ENCODE assay signal across 26 cellular contexts in the genomic region with DNA sequence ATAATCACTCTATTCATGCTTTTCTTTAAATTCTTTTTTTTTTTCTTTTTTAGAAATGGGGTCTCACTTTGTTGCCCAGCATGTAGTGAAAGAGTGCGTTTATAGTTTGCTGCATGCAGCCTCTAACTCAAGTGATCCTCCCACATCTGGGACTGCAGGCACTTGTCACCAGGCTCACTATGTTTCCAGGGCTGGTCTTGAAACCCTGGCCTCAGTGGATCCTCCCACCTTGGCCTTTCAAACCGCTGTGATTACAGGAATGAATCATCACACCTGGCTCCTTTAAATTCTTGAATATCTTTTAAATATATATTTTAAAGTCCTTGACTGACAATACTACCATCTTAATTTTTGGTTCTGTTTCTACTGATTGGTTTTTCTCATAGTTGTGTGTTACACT.
DNase-seq lines count a peak whose midpoint lies in the region; ATAC-seq, FAIRE-seq and TF ChIP-seq lines count a peak whose summit lies in the region.
"Had no signal": no experiment of that assay in that cellular context is flagged by ENCODE, and none has a peak within 500 bp of the region (broad histone marks: within the 10 kb centered on the region; RNA-seq: fewer than 3 reads in every experiment).

No MANE protein-coding gene starts in this region.

- H3K27ac ChIP-seq in K562 (ENCODE audit: extremely low read depth, low read depth, low read length) = no peak overlapping the region
- H3K27ac ChIP-seq in naive thymus-derived CD4-positive, alpha-beta T cell (ENCODE audit: low read depth, low read length) = no peak overlapping the region
- H3K27ac ChIP-seq: BLaER1 had no signal

- no peaks in the 10 kb centered on the region for H3K9me1 ChIP-seq in K562 (ENCODE audit: control insufficient read depth, insufficient read depth, low read length)

- H3K4me1 ChIP-seq in K562 (replicated peaks in 1 of 2; ENCODE audit: control insufficient read depth in 2 of 2, insufficient read depth in 2 of 2, low read length in 2 of 2) = no peaks in the 10 kb centered on the region
- H3K4me1 ChIP-seq in naive thymus-derived CD4-positive, alpha-beta T cell (ENCODE audit: control insufficient read depth in 2 of 2, insufficient read depth in 2 of 2, low read length in 2 of 2) = no peaks in the 10 kb centered on the region
- H3K4me1 ChIP-seq: BE2C, BLaER1 had no signal

- no peaks in the 10 kb centered on the region for H3K9me3 ChIP-seq in K562 (replicated peaks; ENCODE audit: control insufficient read depth, insufficient read depth, low read depth, low read length)
- no peaks in the 10 kb centered on the region for H3K9me3 ChIP-seq in naive thymus-derived CD4-positive, alpha-beta T cell (ENCODE audit: control insufficient read depth in 2 of 3, low read length in 3 of 3)
- H3K9me3 ChIP-seq: BE2C, BLaER1 had no signal

- DNase-seq in NCI-H226 (peak; percentile 3), K562 (ENCODE audit: extremely low read depth in 1 of 4, low spot score in 3 of 4) (no peak), NCI-H82 treated with DMSO at 0.1 percent for 48 hours (lab: John Stamatoyannopoulos, UW; ENCODE audit: unreplicated experiment) (no peak)
- DNase-seq in naive thymus-derived CD4-positive, alpha-beta T cell = no peak
- DNase-seq: 8988T; ACHN; BE2C; C1 segment of cervical spinal cord; CD4-positive, alpha-beta memory T cell; CD4-positive, CD25-positive, alpha-beta regulatory T cell; CD8-positive, alpha-beta memory T cell; COR-L47; DMS 273 treated with DMSO at 0.1 percent for 48 hours; DMS153; DMS53; DMS79; DND-41; EL; GDM1 had no signal

- H3K27me3 ChIP-seq in K562 (ENCODE audit: control insufficient read depth in 2 of 2, insufficient read depth in 2 of 2, low read length in 2 of 2) = no peaks in the 10 kb centered on the region
- no peaks in the 10 kb centered on the region for H3K27me3 ChIP-seq in naive thymus-derived CD4-positive, alpha-beta T cell (ENCODE audit: control insufficient read depth in 2 of 2, insufficient read depth in 2 of 2, low read length in 2 of 2)
- H3K27me3 ChIP-seq: BE2C, BLaER1 had no signal

- H3K27ac Mint-ChIP-seq in naive thymus-derived CD4-positive, alpha-beta T cell = no peak overlapping the region
- H3K27ac Mint-ChIP-seq: CD14-positive monocyte; CD4-positive, alpha-beta memory T cell; CD4-positive, CD25-positive, alpha-beta regulatory T cell; CD8-positive, alpha-beta memory T cell had no signal

- H3K27me3 Mint-ChIP-seq in naive thymus-derived CD4-positive, alpha-beta T cell = no peaks in the 10 kb centered on the region
- H3K27me3 Mint-ChIP-seq: CD4-positive, alpha-beta memory T cell; CD4-positive, CD25-positive, alpha-beta regulatory T cell; CD8-positive, alpha-beta memory T cell had no signal

- H4K20me1 ChIP-seq in K562 (replicated peaks; ENCODE audit: control insufficient read depth, insufficient read depth, low read length) = no peaks in the 10 kb centered on the region
- H4K20me1 ChIP-seq: BLaER1 had no signal

- no peaks in the 10 kb centered on the region for H3K36me3 ChIP-seq in K562 (ENCODE audit: control insufficient read depth, insufficient read depth, low read length)
- no peaks in the 10 kb centered on the region for H3K36me3 ChIP-seq in naive thymus-derived CD4-positive, alpha-beta T cell (ENCODE audit: control insufficient read depth in 2 of 3, insufficient read depth in 3 of 3, low read length in 3 of 3)
- H3K36me3 ChIP-seq: BE2C, BLaER1 had no signal

- no peak overlapping the region for H2AFZ ChIP-seq in K562 (ENCODE audit: low read depth, low read length)

- intact Hi-C loops in K562 (cut with micrococcal nuclease) = no loop called here
- intact Hi-C loops in naive thymus-derived CD4-positive, alpha-beta T cell (cut with micrococcal nuclease) = no loop called here

- WGBS in K562 (ENCODE audit: insufficient coverage, low coverage, missing lambda C conversion rate) = 26% methylated on average over 2 of the region's 2 CpGs

- H3K36me3 Mint-ChIP-seq in naive thymus-derived CD4-positive, alpha-beta T cell = no peaks in the 10 kb centered on the region
- H3K36me3 Mint-ChIP-seq: CD14-positive monocyte; CD4-positive, alpha-beta memory T cell; CD4-positive, CD25-positive, alpha-beta regulatory T cell; CD8-positive, alpha-beta memory T cell had no signal

- FAIRE-seq in K562 (lab: Jason Lieb, UNC) = no peak
- FAIRE-seq: GM12891, GM18507 had no signal

- no peak overlapping the region for H3K4me3 ChIP-seq in K562
- H3K4me3 ChIP-seq in naive thymus-derived CD4-positive, alpha-beta T cell (ENCODE audit: low read length) = no peak overlapping the region
- H3K4me3 ChIP-seq: BLaER1 had no signal

- peaks cover 0 to 23% (median 3%) of the 10 kb centered on the region in 11 donors for H3K9me3 Mint-ChIP-seq in naive thymus-derived CD4-positive, alpha-beta T cell

- H3K4me1 Mint-ChIP-seq in naive thymus-derived CD4-positive, alpha-beta T cell = no peaks in the 10 kb centered on the region
- H3K4me1 Mint-ChIP-seq: CD14-positive monocyte; CD4-positive, alpha-beta memory T cell; CD4-positive, CD25-positive, alpha-beta regulatory T cell; CD8-positive, alpha-beta memory T cell had no signal

- no peak for TF ChIP-seq RAD21 in K562 (CRISPR knock-in tag; conservative IDR thresholded peaks at IDR 0.05 in 1 of 2, IDR thresholded peaks at IDR 0.05 in 1 of 2)

- no peak overlapping the region for H3K4me3 Mint-ChIP-seq in naive thymus-derived CD4-positive, alpha-beta T cell
- H3K4me3 Mint-ChIP-seq: CD14-positive monocyte; CD4-positive, alpha-beta memory T cell; CD4-positive, CD25-positive, alpha-beta regulatory T cell; CD8-positive, alpha-beta memory T cell had no signal

- no TSS peak for BruUV-seq in K562 (replicated peaks; lab: Mats Ljungman, UMichigan)

- no peaks in the 10 kb centered on the region for H3K79me2 ChIP-seq in K562 (ENCODE audit: control insufficient read depth, insufficient read depth, low read length)

- TF ChIP-seq CTCF in K562 (IDR thresholded peaks at IDR 0.05 in 2 of 3, conservative IDR thresholded peaks at IDR 0.05 in 1 of 3; ENCODE audit: insufficient read depth in 2 of 3, low read depth in 1 of 3, low read length in 3 of 3) = no peak

- no peak overlapping the region for H3K9ac ChIP-seq in K562 (ENCODE audit: insufficient read depth in 1 of 2, low read depth in 2 of 2, low read length in 2 of 2)
- H3K9ac ChIP-seq: BLaER1 had no signal

- in situ Hi-C loops in K562 (cut with MboI) = no loop called here

- TF ChIP-seq EP300 in K562 (IDR thresholded peaks at IDR 0.05; ENCODE audit: low read length) = no peak

- TF ChIP-seq POLR2A in K562 (conservative IDR thresholded peaks at IDR 0.05) = no peak

- POLR2A ChIA-PET in K562 (lab: Yijun Ruan, JAX) = no interaction called here
- POLR2A ChIA-PET in naive thymus-derived CD4-positive, alpha-beta T cell (lab: Charles Lee) = no interaction called here

- ATAC-seq in HG02798 (IDR thresholded peaks at IDR 0.05; ENCODE audit: poor library complexity, unreplicated experiment) (peak; percentile 39), K562 (peak; percentile 37; the same call in 1 of the 3 replicates), HG03045 (IDR thresholded peaks at IDR 0.05; ENCODE audit: unreplicated experiment) (no peak), GM21447 (IDR thresholded peaks at IDR 0.05; ENCODE audit: unreplicated experiment) (no peak)
- no peak for ATAC-seq in naive thymus-derived CD4-positive, alpha-beta T cell

- H3K4me2 ChIP-seq in K562 (ENCODE audit: insufficient read depth, low read length) = no peak overlapping the region
- H3K4me2 ChIP-seq: BLaER1 had no signal

- CTCF ChIA-PET in K562 (lab: Yijun Ruan, JAX; ENCODE audit: low intra/inter-chr PET ratio) = no interaction called here
- CTCF ChIA-PET in naive thymus-derived CD4-positive, alpha-beta T cell (lab: Charles Lee) = no interaction called here

TF ChIP-seq in K562, 482 proteins besides CTCF, POLR2A, EP300 and RAD21:
- TF ChIP-seq EZH2 (IDR thresholded peaks at IDR 0.05; ENCODE audit: borderline replicate concordance, low read depth, low read length) (no peak), CAMTA2 (CRISPR knock-in tag; conservative IDR thresholded peaks at IDR 0.05) (no peak), EWSR1 (IDR thresholded peaks at IDR 0.05; ENCODE audit: borderline replicate concordance, low read depth, partially characterized antibody) (no peak), ESRRA (IDR thresholded peaks at IDR 0.05; ENCODE audit: borderline replicate concordance, low read depth) (no peak)
- TF ChIP-seq, protein P1, sequence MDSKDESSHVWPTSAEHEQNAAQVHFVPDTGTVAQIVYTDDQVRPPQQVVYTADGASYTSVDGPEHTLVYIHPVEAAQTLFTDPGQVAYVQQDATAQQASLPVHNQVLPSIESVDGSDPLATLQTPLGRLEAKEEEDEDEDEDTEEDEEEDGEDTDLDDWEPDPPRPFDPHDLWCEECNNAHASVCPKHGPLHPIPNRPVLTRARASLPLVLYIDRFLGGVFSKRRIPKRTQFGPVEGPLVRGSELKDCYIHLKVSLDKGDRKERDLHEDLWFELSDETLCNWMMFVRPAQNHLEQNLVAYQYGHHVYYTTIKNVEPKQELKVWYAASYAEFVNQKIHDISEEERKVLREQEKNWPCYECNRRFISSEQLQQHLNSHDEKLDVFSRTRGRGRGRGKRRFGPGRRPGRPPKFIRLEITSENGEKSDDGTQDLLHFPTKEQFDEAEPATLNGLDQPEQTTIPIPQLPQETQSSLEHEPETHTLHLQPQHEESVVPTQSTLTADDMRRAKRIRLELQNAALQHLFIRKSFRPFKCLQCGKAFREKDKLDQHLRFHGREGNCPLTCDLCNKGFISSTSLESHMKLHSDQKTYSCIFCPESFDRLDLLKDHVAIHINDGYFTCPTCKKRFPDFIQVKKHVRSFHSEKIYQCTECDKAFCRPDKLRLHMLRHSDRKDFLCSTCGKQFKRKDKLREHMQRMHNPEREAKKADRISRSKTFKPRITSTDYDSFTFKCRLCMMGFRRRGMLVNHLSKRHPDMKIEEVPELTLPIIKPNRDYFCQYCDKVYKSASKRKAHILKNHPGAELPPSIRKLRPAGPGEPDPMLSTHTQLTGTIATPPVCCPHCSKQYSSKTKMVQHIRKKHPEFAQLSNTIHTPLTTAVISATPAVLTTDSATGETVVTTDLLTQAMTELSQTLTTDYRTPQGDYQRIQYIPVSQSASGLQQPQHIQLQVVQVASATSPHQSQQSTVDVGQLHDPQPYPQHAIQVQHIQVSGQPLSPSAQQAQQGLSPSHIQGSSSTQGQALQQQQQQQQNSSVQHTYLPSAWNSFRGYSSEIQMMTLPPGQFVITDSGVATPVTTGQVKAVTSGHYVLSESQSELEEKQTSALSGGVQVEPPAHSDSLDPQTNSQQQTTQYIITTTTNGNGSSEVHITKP (IDR thresholded peaks at IDR 0.05; ENCODE audit: partially characterized antibody) = no peak
- TF ChIP-seq, protein P2, sequence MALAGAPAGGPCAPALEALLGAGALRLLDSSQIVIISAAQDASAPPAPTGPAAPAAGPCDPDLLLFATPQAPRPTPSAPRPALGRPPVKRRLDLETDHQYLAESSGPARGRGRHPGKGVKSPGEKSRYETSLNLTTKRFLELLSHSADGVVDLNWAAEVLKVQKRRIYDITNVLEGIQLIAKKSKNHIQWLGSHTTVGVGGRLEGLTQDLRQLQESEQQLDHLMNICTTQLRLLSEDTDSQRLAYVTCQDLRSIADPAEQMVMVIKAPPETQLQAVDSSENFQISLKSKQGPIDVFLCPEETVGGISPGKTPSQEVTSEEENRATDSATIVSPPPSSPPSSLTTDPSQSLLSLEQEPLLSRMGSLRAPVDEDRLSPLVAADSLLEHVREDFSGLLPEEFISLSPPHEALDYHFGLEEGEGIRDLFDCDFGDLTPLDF (CRISPR knock-in tag; IDR thresholded peaks at IDR 0.05) = no peak

Comparison
In these comparisons a context has a peak if more than half of its experiments do, and no peak if none do; other contexts are left out.
1. ATAC-seq: peak in HG02798 (single experiment) and K562 (single experiment); none in HG03045 (single experiment), naive thymus-derived CD4-positive, alpha-beta T cell (single experiment) and GM21447 (single experiment).